In the genomic region with DNA sequence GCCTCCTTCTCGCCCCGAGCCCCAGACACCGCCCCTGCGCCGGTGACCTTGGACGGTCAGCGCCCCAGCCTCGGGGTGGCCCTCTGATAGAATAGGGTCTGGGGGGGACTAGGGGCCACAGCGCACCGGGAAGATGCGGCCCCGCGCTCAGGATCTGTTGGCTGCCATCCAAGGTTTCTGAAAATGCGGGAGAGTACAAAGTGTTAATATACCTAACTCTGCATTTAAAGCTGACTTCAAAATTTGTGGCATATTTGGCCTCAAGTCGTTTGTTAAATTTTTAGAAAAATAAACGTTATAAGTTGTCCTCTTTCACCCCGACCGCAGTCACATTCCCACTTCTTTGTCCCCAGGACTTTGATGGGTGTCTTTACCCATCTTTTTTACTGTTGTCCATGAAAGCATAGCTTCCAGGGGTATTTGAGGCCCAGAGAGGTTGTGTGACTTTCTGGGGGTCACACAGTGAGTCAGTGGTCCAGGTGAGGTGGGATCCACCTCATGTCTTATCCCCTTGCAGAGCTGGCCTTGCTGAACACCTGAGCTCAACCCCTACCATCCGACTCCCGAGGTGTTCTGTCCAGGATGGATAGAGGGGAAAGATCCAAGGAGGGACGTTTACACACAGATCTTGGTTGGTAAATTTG, we compare ENCODE assay signal across 8 cellular contexts. TPM values are rescaled to one million over a fixed set of nuclear protein-coding genes. Genes with fewer than 3 reads are reported as not detected.
DNase-seq lines count a peak whose midpoint lies in the region; ATAC-seq and TF ChIP-seq lines count a peak whose summit lies in the region.

No MANE protein-coding gene starts in this region.

- H2AFZ ChIP-seq in KMS-11 (ENCODE audit: low read depth): no peak overlapping the region

- ATAC-seq in GM19455 (IDR thresholded peaks at IDR 0.05; ENCODE audit: unreplicated experiment): no peak

- no peak for DNase-seq in BJ (ENCODE audit: low read depth)
- no peak for DNase-seq in choroid plexus epithelial cell (ENCODE audit: low read depth)
- DNase-seq in COR-L47 (lab: John Stamatoyannopoulos, UW): no peak
- no peak for DNase-seq in putamen (ENCODE audit: low spot score)
- DNase-seq in middle frontal gyrus (ENCODE audit: extremely low spot score, low spot score): no peak

- H3K9ac ChIP-seq in KMS-11: peak overlapping the region; percentile 37; the same call in 1 of the 2 replicates

- no peaks in the 10 kb centered on the region for H4K20me1 ChIP-seq in KMS-11 (ENCODE audit: insufficient read depth)

- peaks cover 19% of the 10 kb centered on the region for H3K4me1 Mint-ChIP-seq in nephron

- H3K27ac ChIP-seq in KMS-11: peak overlapping the region; percentile 23; the same call in 1 of the 2 replicates

- H3K36me3 Mint-ChIP-seq in nephron (ENCODE audit: low read depth): peaks cover 4% of the 10 kb centered on the region

- H3K4me3 ChIP-seq in BJ (ENCODE audit: low read depth, low read length): peak overlapping the region; percentile 55
- no peak overlapping the region for H3K4me3 ChIP-seq in KMS-11 (IDR thresholded peaks at IDR 0.05; ENCODE audit: insufficient read depth, low read depth, low read length)
- peak overlapping the region; percentile 58 for H3K4me3 ChIP-seq in choroid plexus epithelial cell (ENCODE audit: low read depth, low read length)

- H3K9me3 Mint-ChIP-seq in nephron: no peaks in the 10 kb centered on the region

- peaks cover 24% of the 10 kb centered on the region for H3K4me1 ChIP-seq in KMS-11 (ENCODE audit: low read depth, poor library complexity, severe bottlenecking)

- H3K4me3 Mint-ChIP-seq in nephron: peak overlapping the region; percentile 75 to 86 (median 82)

- no peaks in the 10 kb centered on the region for H3K27me3 Mint-ChIP-seq in nephron (ENCODE audit: low read depth)

- no peaks in the 10 kb centered on the region for H3K36me3 ChIP-seq in BJ (ENCODE audit: control insufficient read depth, insufficient read depth, low read length)
- no peaks in the 10 kb centered on the region for H3K36me3 ChIP-seq in KMS-11 (ENCODE audit: insufficient read depth)

- H3K27me3 ChIP-seq in BJ (ENCODE audit: control insufficient read depth, insufficient read depth, low read length) (no peaks in the 10 kb centered on the region), KMS-11 (ENCODE audit: insufficient read depth, low read depth) (no peaks in the 10 kb centered on the region)

- H3K79me2 ChIP-seq in KMS-11 (ENCODE audit: insufficient read depth, low read depth): no peaks in the 10 kb centered on the region

- H3K27ac Mint-ChIP-seq in nephron: peak overlapping the region; percentile 38 to 48 (median 38)

- POLR2A ChIA-PET in BJ (lab: Charles Lee): no interaction called here

- TF ChIP-seq CTCF in BJ (IDR thresholded peaks at IDR 0.05; ENCODE audit: insufficient read depth, low read depth, low read length) (no peak), KMS-11 (conservative IDR thresholded peaks at IDR 0.05; ENCODE audit: low read depth, low read length) (no peak), choroid plexus epithelial cell (conservative IDR thresholded peaks at IDR 0.05; ENCODE audit: low read depth, low read length) (no peak), nephron (IDR thresholded peaks at IDR 0.05; ENCODE audit: unreplicated experiment in 3 of 3) (no peak)

- peak overlapping the region; percentile 89 for H3K4me2 ChIP-seq in KMS-11

- CTCF ChIA-PET in BJ (lab: Yijun Ruan, JAX): interaction anchor here (0.9 kb wide), 1 partner anchor 24 kb away, joined by 3 read pairs; no protein-coding TSS in a partner anchor

RNA-seq across cellular contexts. Expression of a gene that starts 0.8 kb away (rescaled TPM):
- polyA plus RNA-seq in BJ (2011; rRNA removed): 0.93 and 1.2 TPM in 2 replicates
- 0.21 and 0.81 TPM in 2 replicates for polyA minus RNA-seq in BJ (2011; rRNA and poly(A)+ RNA removed)

RNA-seq across cellular contexts. Expression of a gene that starts 22.9 kb away (rescaled TPM):
- polyA plus RNA-seq in BJ (2011; rRNA removed): 73.3 and 97.2 TPM in 2 replicates
- 31.2 and 38.5 TPM in 2 replicates for polyA minus RNA-seq in BJ (2011; rRNA and poly(A)+ RNA removed)
